In genomic region chr4:38077791-38078489, GRCh38 we compare ENCODE assay signal across 16 cellular contexts.
DNase-seq lines count a peak whose midpoint lies in the region; ATAC-seq and TF ChIP-seq lines count a peak whose summit lies in the region.
"Had no signal": no experiment of that assay in that cellular context is flagged by ENCODE, and none has a peak within 500 bp of the region (broad histone marks: within the 10 kb centered on the region; RNA-seq: fewer than 3 reads in every experiment).

No MANE protein-coding gene starts in this region.

- no peak for TF ChIP-seq POLR2A in stomach (IDR thresholded peaks at IDR 0.05)

- CTCF ChIA-PET in Caco-2 (lab: Charles Lee), result no interaction called here

- H3F3A ChIP-seq in neural progenitor cell (ENCODE audit: low read depth), result no peaks in the 10 kb centered on the region

- H3K79me2 ChIP-seq in neural progenitor cell (ENCODE audit: low read depth), result no peaks in the 10 kb centered on the region

- no peak overlapping the region for H3K4me3 Mint-ChIP-seq in Caco-2 (ENCODE audit: unreplicated experiment)
- no peak overlapping the region for H3K4me3 Mint-ChIP-seq in neural progenitor cell
- H3K4me3 Mint-ChIP-seq: CD4-positive, alpha-beta memory T cell; natural killer cell had no signal

- peaks cover 25% of the 10 kb centered on the region for H3K4me1 ChIP-seq in Caco-2
- H3K4me1 ChIP-seq in SJSA1 (replicated peaks), result peaks cover 40% of the 10 kb centered on the region
- H3K4me1 ChIP-seq in lower lobe of right lung, result peaks cover 22% of the 10 kb centered on the region
- peaks cover 17 to 77% (median 40%) of the 10 kb centered on the region in 4 donors for H3K4me1 ChIP-seq in stomach
- H3K4me1 ChIP-seq in neural progenitor cell, result no peaks in the 10 kb centered on the region

- TF ChIP-seq CTCF in Caco-2 (IDR thresholded peaks at IDR 0.05; ENCODE audit: insufficient read depth in 1 of 2, low read depth in 1 of 2, low read length in 1 of 2, severe bottlenecking in 1 of 2, unreplicated experiment in 1 of 2) (no peak), lower lobe of right lung (IDR thresholded peaks at IDR 0.05) (no peak), stomach (IDR thresholded peaks at IDR 0.05) (no peak), neural progenitor cell (IDR thresholded peaks at IDR 0.05) (no peak)

- 85 to 93% (median 90%) methylated on average over 12 of the region's 12 CpGs for WGBS in stomach, 5 donors

- no peak overlapping the region for H3K4me2 ChIP-seq in neural progenitor cell

- H3K27ac ChIP-seq in SJSA1 (0 out of 2 replicates have a peak overlapping the region, but pooled peaks have one; percentile 73), lower lobe of right lung (peak overlapping the region; percentile 66), stomach (peak overlapping the region in 4 of 5 donors; percentile 68 to 85 (median 76)), neural progenitor cell (no peak overlapping the region)
- H3K27ac ChIP-seq: SK-N-MC had no signal

- no peaks in the 10 kb centered on the region for H3K36me3 ChIP-seq in Caco-2 (ENCODE audit: control insufficient read depth, insufficient read depth, low read length)
- no peaks in the 10 kb centered on the region for H3K36me3 ChIP-seq in SJSA1
- H3K36me3 ChIP-seq in lower lobe of right lung, result no peaks in the 10 kb centered on the region
- peaks cover 0 to 10% (median 2%) of the 10 kb centered on the region in 4 donors for H3K36me3 ChIP-seq in stomach
- H3K36me3 ChIP-seq in neural progenitor cell, result no peaks in the 10 kb centered on the region

- H3K27ac Mint-ChIP-seq in Caco-2 (ENCODE audit: unreplicated experiment) (peak overlapping the region; percentile 54), neural progenitor cell (no peak overlapping the region)

- H3K27me3 Mint-ChIP-seq in Caco-2 (ENCODE audit: insufficient read depth, unreplicated experiment), result no peaks in the 10 kb centered on the region
- peaks cover 10% of the 10 kb centered on the region for H3K27me3 Mint-ChIP-seq in neural progenitor cell (ENCODE audit: insufficient read depth, low read depth)
- H3K27me3 Mint-ChIP-seq: CD4-positive, alpha-beta memory T cell had no signal

- H3K27me3 ChIP-seq in Caco-2 (replicated peaks; ENCODE audit: control insufficient read depth, insufficient read depth, low read length) (no peaks in the 10 kb centered on the region), SJSA1 (replicated peaks) (no peaks in the 10 kb centered on the region), lower lobe of right lung (ENCODE audit: low read depth) (no peaks in the 10 kb centered on the region), stomach (no peaks in the 10 kb centered on the region), neural progenitor cell (no peaks in the 10 kb centered on the region)

- intact Hi-C loops in Caco-2 (cut with micrococcal nuclease; ENCODE audit: unreplicated experiment) (no loop called here), lower lobe of right lung (cut with DNase I) (no loop called here), stomach (cut with DNase I; ENCODE audit: low total_unique reads) (no loop called here)

- H3K4me1 Mint-ChIP-seq in Caco-2 (ENCODE audit: low read depth, unreplicated experiment), result peaks cover 25% of the 10 kb centered on the region
- H3K4me1 Mint-ChIP-seq in neural progenitor cell, result peaks cover 52% of the 10 kb centered on the region

- H4K20me1 ChIP-seq in neural progenitor cell (ENCODE audit: low read depth), result no peaks in the 10 kb centered on the region

- H3K4me3 ChIP-seq in Caco-2 (ENCODE audit: low read depth, low read length) (no peak overlapping the region), SJSA1 (no peak overlapping the region), lower lobe of right lung (no peak overlapping the region), stomach (no peak overlapping the region), neural progenitor cell (no peak overlapping the region)
- H3K4me3 ChIP-seq: SK-N-MC had no signal

- POLR2A ChIA-PET in Caco-2 (lab: Charles Lee), result interaction anchor here (0.6 to 0.9 kb wide), 2 partner anchors 19 to 147 kb away, joined by 5 to 7 read pairs; no protein-coding TSS in a partner anchor

- H3K9ac ChIP-seq in neural progenitor cell, result no peak overlapping the region

- H3K9me3 Mint-ChIP-seq in Caco-2 (ENCODE audit: unreplicated experiment), result no peaks in the 10 kb centered on the region
- peaks cover 2% of the 10 kb centered on the region for H3K9me3 Mint-ChIP-seq in neural progenitor cell
- H3K9me3 Mint-ChIP-seq: CD4-positive, alpha-beta memory T cell; natural killer cell had no signal

- TF ChIP-seq EP300 in stomach (IDR thresholded peaks at IDR 0.05), result no peak

- H3K36me3 Mint-ChIP-seq in Caco-2 (ENCODE audit: insufficient read depth, unreplicated experiment) (peaks cover 8% of the 10 kb centered on the region), neural progenitor cell (peaks cover 33% of the 10 kb centered on the region)
- H3K36me3 Mint-ChIP-seq: natural killer cell had no signal

- ATAC-seq in lower lobe of right lung, result no peak
- no peak for ATAC-seq in HG03135 (IDR thresholded peaks at IDR 0.05; ENCODE audit: unreplicated experiment)

- H2AFZ ChIP-seq in neural progenitor cell (replicated peaks), result no peak overlapping the region

- BruUV-seq in Caco-2 (replicated peaks; lab: Mats Ljungman, UMichigan), result no TSS peak

- H3K9me3 ChIP-seq in Caco-2 (no peaks in the 10 kb centered on the region), SJSA1 (replicated peaks) (no peaks in the 10 kb centered on the region), lower lobe of right lung (no peaks in the 10 kb centered on the region), stomach (no peaks in the 10 kb centered on the region), neural progenitor cell (ENCODE audit: low read depth) (no peaks in the 10 kb centered on the region)

- no peak for DNase-seq in Caco-2
- DNase-seq in SJSA1 (ENCODE audit: low read depth in 1 of 2, low spot score in 2 of 2), result no peak
- DNase-seq in lower lobe of right lung, result no peak
- no peak for DNase-seq in stomach
- no peak for DNase-seq in NCI-H1436 (lab: John Stamatoyannopoulos, UW)
- DNase-seq in neural progenitor cell (ENCODE audit: low spot score), result no peak
- DNase-seq: activated effector memory CD4-positive, alpha-beta T cell treated with anti-CD3 and anti-CD28 coated beads, Interleukin-2, amount 50 U/mL, for 16 hours; CD4-positive, alpha-beta memory T cell; effector memory CD4-positive, alpha-beta T cell; H7; natural killer cell; NCI-H1092; NCI-H226; stimulated activated CD4-positive, alpha-beta T cell treated with anti-CD3 and anti-CD28 coated beads, Interleukin-4, amount 100 ng/mL, for 1 hour had no signal
